Comparison of ENCODE assay signal across 1 cellular context in the genomic region with DNA sequence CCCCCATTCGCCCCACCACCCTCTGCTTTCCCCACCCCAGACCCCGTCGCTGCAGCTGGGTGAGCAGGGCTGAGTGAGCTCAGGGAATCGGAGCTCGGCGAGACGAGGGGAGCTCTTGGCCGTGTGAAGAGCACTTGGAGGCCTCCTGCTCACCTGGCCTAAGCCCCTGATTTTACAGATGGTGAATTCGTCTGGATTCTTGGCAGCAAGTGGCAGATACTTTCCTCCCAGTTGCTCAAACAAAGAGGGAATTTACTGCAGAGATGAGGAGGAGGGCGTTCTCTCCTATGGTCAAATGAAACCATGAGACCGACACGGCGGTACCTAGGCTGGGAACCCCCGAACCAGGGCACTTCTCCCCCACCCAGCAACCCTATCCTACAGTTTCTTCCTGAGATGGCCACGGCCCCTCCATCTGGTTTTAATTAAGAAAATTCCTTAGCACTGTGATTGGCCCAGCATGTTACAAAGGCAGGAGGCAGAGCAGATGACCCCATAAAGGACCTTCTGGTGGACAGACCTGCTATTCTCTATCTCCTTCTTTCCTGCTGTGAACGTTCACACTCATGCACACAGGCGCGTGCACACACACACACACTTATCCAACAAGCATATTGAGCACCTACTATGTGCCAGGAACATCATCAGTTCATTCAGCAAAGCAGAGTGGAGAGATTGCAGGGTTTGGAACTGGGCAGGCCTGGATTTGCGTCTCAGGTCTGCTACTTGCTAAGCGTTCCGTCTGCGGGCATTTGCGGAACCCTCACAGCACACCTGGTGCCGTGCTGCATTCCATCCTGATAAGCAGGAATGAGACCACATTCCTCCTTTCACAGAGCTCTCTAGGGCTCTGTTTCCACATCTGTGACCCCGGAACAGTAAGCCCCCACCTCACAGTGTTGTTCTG.
TF ChIP-seq lines count a peak whose summit lies in the region.

No MANE protein-coding gene starts in this region.

TF ChIP-seq in WTC11, 78 proteins besides CTCF, POLR2A, EP300 and RAD21 (continued from another document):
- no peak for TF ChIP-seq TP53 (CRISPR knock-in tag; IDR thresholded peaks at IDR 0.05)
- TF ChIP-seq CREM (CRISPR knock-in tag; IDR thresholded peaks at IDR 0.05): no peak
